In genomic region chr12:6867407-6868210, GRCh38 we compare ENCODE assay signal across 7 cellular contexts. TPM values are rescaled to one million over a fixed set of nuclear protein-coding genes. Genes with fewer than 3 reads are reported as not detected.
A peak's percentile ranks its signal among the peaks of the same experiment; 100 is the strongest.
DNase-seq lines count a peak whose midpoint lies in the region; ATAC-seq, FAIRE-seq and TF ChIP-seq lines count a peak whose summit lies in the region.

TSS of gene TPI1 (plus strand) at chr12:6867531. CDS start at chr12:6867567, 36 bp downstream.

- no peak for FAIRE-seq in bronchial epithelial cell (lab: Jason Lieb, UNC)
- FAIRE-seq in small intestine (lab: Jason Lieb, UNC), result no peak

- peaks cover 31% of the 10 kb centered on the region for H3K36me3 ChIP-seq in bronchial epithelial cell (ENCODE audit: control insufficient read depth, insufficient read depth, low read length)
- H3K36me3 ChIP-seq in small intestine (ENCODE audit: control insufficient read depth in 2 of 2, insufficient read depth in 2 of 2, low read length in 2 of 2), result peaks cover 8% of the 10 kb centered on the region in 2 donors

- peak within 1 kb of the TSS; percentile 94 to 95 for H3K27ac ChIP-seq in small intestine (ENCODE audit: low read depth in 1 of 2, low read length in 1 of 2)

- TF ChIP-seq CTCF in WI38 (IDR thresholded peaks at IDR 0.05; ENCODE audit: low read depth, low read length) (no peak), bronchial epithelial cell (IDR thresholded peaks at IDR 0.05; ENCODE audit: insufficient read depth, low read length, severe bottlenecking) (no peak)

- H3K27me3 ChIP-seq in bronchial epithelial cell (ENCODE audit: control insufficient read depth, insufficient read depth, low read length) (no peaks in the 10 kb centered on the region), small intestine (ENCODE audit: control insufficient read depth in 2 of 2, insufficient read depth in 2 of 2, low read length in 2 of 2) (no peaks in the 10 kb centered on the region)

- no peaks in the 10 kb centered on the region for H3K9me3 ChIP-seq in small intestine (ENCODE audit: control insufficient read depth, low read depth)

- ATAC-seq in GM18498 (IDR thresholded peaks at IDR 0.05; ENCODE audit: unreplicated experiment) (peak; percentile 65), HG02798 (IDR thresholded peaks at IDR 0.05; ENCODE audit: poor library complexity, unreplicated experiment) (peak; percentile 60)

- WGBS in small intestine, 3 donors, result 0 to 1% (median 0%) methylated on average over 68 to 87 of the region's 87 CpGs

- peak; percentile 69 to 79 for DNase-seq in NCI-H1930 (lab: John Stamatoyannopoulos, UW)
- DNase-seq in bronchial epithelial cell (ENCODE audit: low read depth), result peak; percentile 46
- peak; percentile 89 for DNase-seq in iPS-NIHi7 (ENCODE audit: extremely low spot score)
- DNase-seq in small intestine, result peak; percentile 81

- H3K4me3 ChIP-seq in WI38 (ENCODE audit: low read depth, low read length), result peak within 1 kb of the TSS; percentile 80
- H3K4me3 ChIP-seq in bronchial epithelial cell (ENCODE audit: low read depth, low read length), result peak within 1 kb of the TSS; percentile 91
- peak within 1 kb of the TSS; percentile 93 to 95 for H3K4me3 ChIP-seq in small intestine (ENCODE audit: low read depth in 1 of 2, low read length in 2 of 2)

- peaks cover 0 to 3% of the 10 kb centered on the region in 2 donors for H3K4me1 ChIP-seq in small intestine (ENCODE audit: control insufficient read depth in 2 of 2, insufficient read depth in 1 of 2, low read depth in 1 of 2, low read length in 1 of 2)

RNA-seq across cellular contexts. Expression of gene TPI1, which starts in this region (rescaled TPM):
- total RNA-seq in bronchial epithelial cell, result 1,194 and 1,306 TPM in 2 replicates
- 1,000 to 10,000 TPM in 2 of 3 donors, 100 to 1,000 TPM in 1; 898 to 1,439 (median 1,182) TPM for polyA plus RNA-seq in small intestine

Comparison
In these comparisons a context has a peak if more than half of its experiments do, and no peak if none do; other contexts are left out.
1. Peak in every context shown above with its lines: DNase-seq, ATAC-seq, H3K4me3 ChIP-seq and H3K27ac ChIP-seq.